ENCODE assay signal across 9 cellular contexts in genomic region chr19:17777840-17778620, GRCh38. TPM values are rescaled to one million over a fixed set of nuclear protein-coding genes. Genes with fewer than 3 reads are reported as not detected.
DNase-seq lines count a peak whose midpoint lies in the region; ATAC-seq and TF ChIP-seq lines count a peak whose summit lies in the region.
"Had no signal": no experiment of that assay in that cellular context is flagged by ENCODE, and none has a peak within 500 bp of the region (broad histone marks: within the 10 kb centered on the region; RNA-seq: fewer than 3 reads in every experiment).

No MANE protein-coding gene starts in this region.

- H3K4me3 Mint-ChIP-seq in type B pancreatic cell: no peak overlapping the region

- H3K27me3 Mint-ChIP-seq in type B pancreatic cell: peaks cover 11% of the 10 kb centered on the region

- DNase-seq in EH (ENCODE audit: low read depth) (peak; percentile 78), NCI-H2196 (lab: John Stamatoyannopoulos, UW; ENCODE audit: unreplicated experiment) (peak; percentile 71), right cardiac atrium (peak; percentile 60 to 81 (median 76)), type B pancreatic cell (ENCODE audit: extremely low spot score, unreplicated experiment) (no peak)
- peak; percentile 80 to 82 for DNase-seq in activated T-cell treated with anti-CD3 and anti-CD28 coated beads, Interleukin-2, amount 50 U/mL, for 48 hours
- DNase-seq in stimulated activated CD4-positive, alpha-beta T cell treated with anti-CD3 and anti-CD28 coated beads, Interleukin-12 subunit alpha, Interleukin-12 subunit beta, amount 100 ng/mL, for 24 hours (ENCODE audit: low read depth in 2 of 2): peak; percentile 17 to 62

- ATAC-seq in right cardiac atrium (peak; percentile 59 to 71), GM18907 (IDR thresholded peaks at IDR 0.05; ENCODE audit: unreplicated experiment) (no peak), GM21717 (IDR thresholded peaks at IDR 0.05; ENCODE audit: unreplicated experiment) (no peak)

- no peak overlapping the region for H3K27ac Mint-ChIP-seq in type B pancreatic cell

- no peaks in the 10 kb centered on the region for H3K27me3 ChIP-seq in right cardiac atrium (ENCODE audit: control insufficient read depth, insufficient read depth)

- H3K9me3 Mint-ChIP-seq in type B pancreatic cell: no peaks in the 10 kb centered on the region

- no peaks in the 10 kb centered on the region for H3K9me3 ChIP-seq in right cardiac atrium (ENCODE audit: control insufficient read depth, low read length)

- H3K36me3 Mint-ChIP-seq in type B pancreatic cell: no peaks in the 10 kb centered on the region

- intact Hi-C loops in right cardiac atrium (cut with DNase I): loop anchor here in 2 of 4 donors (10.0 kb wide), 1 partner anchor 73 kb away; no protein-coding TSS in a partner anchor

- H3K4me1 Mint-ChIP-seq in type B pancreatic cell (ENCODE audit: unreplicated experiment): peaks cover 9% of the 10 kb centered on the region

- H3K27ac ChIP-seq in right cardiac atrium (ENCODE audit: low read length): no peak overlapping the region

- no peak for TF ChIP-seq CTCF in type B pancreatic cell (conservative IDR thresholded peaks at IDR 0.05)

- no peaks in the 10 kb centered on the region for H3K4me1 ChIP-seq in right cardiac atrium (ENCODE audit: control insufficient read depth, insufficient read depth, low read length)

- no peak overlapping the region for H3K4me3 ChIP-seq in right cardiac atrium (ENCODE audit: low read length)

- WGBS in right cardiac atrium: 34% methylated on average over 25 of the region's 25 CpGs

RNA-seq across cellular contexts. Expression of gene B3GNT3, which starts 16.9 kb away (rescaled TPM):
- not detected for total RNA-seq in right cardiac atrium
- polyA plus RNA-seq in right cardiac atrium: not detected
- 12.3 and 22.6 TPM in 2 replicates for total RNA-seq in type B pancreatic cell (ENCODE audit: low replicate concordance)
- total RNA-seq: HT1080 had no signal

RNA-seq across cellular contexts. Expression of gene FCHO1, which starts 26.8 kb away (rescaled TPM):
- total RNA-seq in right cardiac atrium: 1 to 10 TPM in 3 of 4 donors, under 1 TPM in 1; 0.68 to 1.6 (median 1.3) TPM
- 0.57 TPM for polyA plus RNA-seq in right cardiac atrium
- total RNA-seq in type B pancreatic cell (ENCODE audit: low replicate concordance): 2.5 and 4.4 TPM in 2 replicates

RNA-seq across cellular contexts. Expression of gene INSL3, which starts 43.3 kb away (rescaled TPM):
- total RNA-seq in right cardiac atrium: not detected
- not detected for polyA plus RNA-seq in right cardiac atrium
- not detected in 2 replicates for total RNA-seq in type B pancreatic cell (ENCODE audit: low replicate concordance)
- total RNA-seq: HT1080 had no signal

RNA-seq across cellular contexts. Expression of gene MAP1S, which starts 58.8 kb away (rescaled TPM):
- total RNA-seq in right cardiac atrium: 10 to 100 TPM; 24.8 to 35.5 (median 31.6) TPM
- polyA plus RNA-seq in right cardiac atrium: 14.7 TPM
- total RNA-seq in type B pancreatic cell (ENCODE audit: low replicate concordance): 87.1 and 93.6 TPM in 2 replicates

Comparison
In these comparisons a context has a peak if more than half of its experiments do, and no peak if none do; other contexts are left out.
1. ATAC-seq: peak in right cardiac atrium (2 of 2); none in GM18907 (single experiment) and GM21717 (single experiment).
2. RNA of gene B3GNT3, which starts 16.9 kb away (total RNA-seq): 12.3 to 22.6 TPM in type B pancreatic cell; not detected in right cardiac atrium; every median in the first group is over 10 times any median in the second.